Comparison of ENCODE assay signal across 12 cellular contexts in the genomic region with DNA sequence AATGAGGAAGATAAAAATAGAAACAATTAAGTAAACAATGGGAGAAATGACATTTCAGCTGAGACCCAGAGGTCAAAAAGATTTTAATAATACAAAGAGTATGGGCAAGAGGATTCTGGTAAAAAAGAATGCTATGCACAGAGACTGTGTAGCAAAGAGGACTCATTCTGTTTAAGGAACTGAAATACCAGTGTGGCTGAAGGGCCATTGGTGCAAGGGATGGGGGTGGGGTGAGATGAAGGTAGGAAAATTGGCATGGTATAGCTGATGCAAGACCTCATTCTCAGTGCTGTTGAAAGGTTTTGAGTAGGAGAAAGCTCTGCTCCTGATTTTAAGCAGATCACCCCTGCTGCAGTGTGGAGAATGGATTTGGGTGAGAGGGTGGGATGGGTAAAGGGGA. TPM values are rescaled to one million over a fixed set of nuclear protein-coding genes. Genes with fewer than 3 reads are reported as not detected.
DNase-seq lines count a peak whose midpoint lies in the region; ATAC-seq and TF ChIP-seq lines count a peak whose summit lies in the region.
"Had no signal": no experiment of that assay in that cellular context is flagged by ENCODE, and none has a peak within 500 bp of the region (broad histone marks: within the 10 kb centered on the region; RNA-seq: fewer than 3 reads in every experiment).

No MANE protein-coding gene starts in this region.

- ATAC-seq in heart left ventricle, result peak; percentile 16 to 63 (median 45)
- ATAC-seq in HG02759 (IDR thresholded peaks at IDR 0.05; ENCODE audit: unreplicated experiment), result peak; percentile 98
- no peak for ATAC-seq in IMR-90 (ENCODE audit: low read depth)
- ATAC-seq in stimulated activated naive CD8-positive, alpha-beta T cell treated with anti-CD3 and anti-CD28 coated beads, Interleukin-15, amount 100 ng/mL, for 72 hours, result peak; percentile 78
- ATAC-seq: pancreas had no signal

- peaks cover 49 to 58% of the 10 kb centered on the region in 2 experiments for H3K79me1 ChIP-seq in IMR-90 (ENCODE audit: low read depth in 1 of 2, low read length in 2 of 2)

- POLR2A ChIA-PET in IMR-90 (lab: Charles Lee; ENCODE audit: unreplicated experiment), result no interaction called here

- BruUV-seq in IMR-90 (replicated peaks; lab: Mats Ljungman, UMichigan), result no TSS peak

- TF ChIP-seq RAD21 in IMR-90 (IDR thresholded peaks at IDR 0.05; ENCODE audit: low read length), result no peak

- CTCF ChIA-PET in IMR-90 (lab: Yijun Ruan, JAX), result no interaction called here

- peaks cover 27% of the 10 kb centered on the region for H3K4me1 Mint-ChIP-seq in stimulated activated naive CD8-positive, alpha-beta T cell treated with anti-CD3 and anti-CD28 coated beads, Interleukin-15, amount 100 ng/mL, for 72 hours

- no peak overlapping the region for H4K8ac ChIP-seq in IMR-90 (ENCODE audit: low read depth in 2 of 2, low read length in 2 of 2)

- DNase-seq in heart left ventricle (no peak), left ventricle myocardium inferior (no peak), IMR-90 (no peak), head of caudate nucleus (no peak), G401 (ENCODE audit: low spot score) (no peak)
- peak in 1 of 2 donors; percentile 48 for DNase-seq in stimulated activated naive CD8-positive, alpha-beta T cell treated with anti-CD3 and anti-CD28 coated beads, Interleukin-15, amount 100 ng/mL, for 72 hours
- no peak for DNase-seq in activated T-cell treated with anti-CD3 and anti-CD28 coated beads, Interleukin-2, amount 50 U/mL, for 48 hours
- DNase-seq: activated CD4-positive, alpha-beta T cell treated with anti-CD3 and anti-CD28 coated beads, Interleukin-2, amount 10 ng/mL, durations not matched to agents 24 days and 14 days; NCI-H526 treated with DMSO at 0.1 percent for 48 hours; pancreas had no signal

- no peak overlapping the region for H3K14ac ChIP-seq in IMR-90 (replicated peaks; ENCODE audit: low read depth, low read length)

- no peak overlapping the region for H3K4me3 Mint-ChIP-seq in stimulated activated naive CD8-positive, alpha-beta T cell treated with anti-CD3 and anti-CD28 coated beads, Interleukin-15, amount 100 ng/mL, for 72 hours
- H3K4me3 Mint-ChIP-seq: activated CD4-positive, alpha-beta T cell treated with anti-CD3 and anti-CD28 coated beads, Interleukin-2, amount 10 ng/mL, durations not matched to agents 24 days and 14 days had no signal

- H3K18ac ChIP-seq in IMR-90 (ENCODE audit: low read depth, low read length), result no peak overlapping the region

- intact Hi-C loops in heart left ventricle (cut with DNase I) (loop anchor here in 1 of 10 donors (10.0 kb wide), 1 partner anchor 53 kb away; no protein-coding TSS in a partner anchor), left ventricle myocardium inferior (cut with micrococcal nuclease) (no loop called here), IMR-90 (cut with micrococcal nuclease) (loop anchor here (5.0 kb wide), 1 partner anchor 90 kb away; no protein-coding TSS in a partner anchor), head of caudate nucleus (cut with DNase I) (no loop called here)

- no peak overlapping the region for H3K56ac ChIP-seq in IMR-90 (ENCODE audit: extremely low read depth, insufficient read depth, low read length)

- peaks cover 38% of the 10 kb centered on the region for H4K20me1 ChIP-seq in IMR-90 (ENCODE audit: insufficient read depth, low read length)

- H3K23ac ChIP-seq in IMR-90 (ENCODE audit: low read depth, low read length), result 0 out of 2 replicates have a peak overlapping the region, but pooled peaks have one; percentile 48

- H3K9me3 Mint-ChIP-seq in stimulated activated naive CD8-positive, alpha-beta T cell treated with anti-CD3 and anti-CD28 coated beads, Interleukin-15, amount 100 ng/mL, for 72 hours, result peaks cover 8 to 9% of the 10 kb centered on the region in 2 donors

- no peak overlapping the region for H2AK9ac ChIP-seq in IMR-90 (replicated peaks; ENCODE audit: low read depth, low read length, poor library complexity)

- no peak overlapping the region for H3K27ac Mint-ChIP-seq in stimulated activated naive CD8-positive, alpha-beta T cell treated with anti-CD3 and anti-CD28 coated beads, Interleukin-15, amount 100 ng/mL, for 72 hours
- H3K27ac Mint-ChIP-seq: activated CD4-positive, alpha-beta T cell treated with anti-CD3 and anti-CD28 coated beads, Interleukin-2, amount 10 ng/mL, durations not matched to agents 24 days and 14 days had no signal

- H2BK5ac ChIP-seq in IMR-90 (ENCODE audit: low read depth, low read length, poor library complexity, severe bottlenecking), result no peak overlapping the region

- no peak overlapping the region for H2AFZ ChIP-seq in IMR-90 (replicated peaks; ENCODE audit: low read length, poor library complexity)

- no peak overlapping the region for H4K5ac ChIP-seq in IMR-90 (ENCODE audit: low read depth, low read length)

- no peak overlapping the region for H3K4me2 ChIP-seq in IMR-90 (ENCODE audit: low read depth, low read length)

- no peak overlapping the region for H2BK120ac ChIP-seq in IMR-90 (ENCODE audit: low read depth, low read length)

- no peak for TF ChIP-seq POLR2A in heart left ventricle (IDR thresholded peaks at IDR 0.05)
- TF ChIP-seq POLR2A in IMR-90 (IDR thresholded peaks at IDR 0.05; ENCODE audit: low read depth, low read length), result no peak

- dilution Hi-C loops in IMR-90 (cut with HindIII; ENCODE audit: low sequenced_read_pairs, unreplicated experiment), result no loop called here

- no peak overlapping the region for H2AK5ac ChIP-seq in IMR-90 (ENCODE audit: low read depth, low read length)

- no peak overlapping the region for H2BK15ac ChIP-seq in IMR-90 (ENCODE audit: low read depth, low read length)

- H3K9ac ChIP-seq in IMR-90 (ENCODE audit: low read depth, low read length), result no peak overlapping the region

- H3K27ac ChIP-seq in heart left ventricle, result no peak overlapping the region
- no peak overlapping the region for H3K27ac ChIP-seq in left ventricle myocardium inferior (replicated peaks)
- no peak overlapping the region for H3K27ac ChIP-seq in IMR-90 (ENCODE audit: insufficient read depth, low read length)
- H3K27ac ChIP-seq: pancreas had no signal

- no peak overlapping the region for H2BK20ac ChIP-seq in IMR-90 (ENCODE audit: low read depth, low read length)

- H3K9me3 ChIP-seq in heart left ventricle (peaks cover 0 to 15% (median 3%) of the 10 kb centered on the region in 12 donors), left ventricle myocardium inferior (replicated peaks) (peaks cover 16% of the 10 kb centered on the region), IMR-90 (ENCODE audit: control insufficient read depth, insufficient read depth, low read length) (peaks cover 3% of the 10 kb centered on the region; the same call in 1 of the 2 replicates)
- H3K9me3 ChIP-seq: HAP-1, pancreas had no signal

- H3K9me1 ChIP-seq in IMR-90 (ENCODE audit: insufficient read depth, low read length), result peaks cover 11% of the 10 kb centered on the region

- H3K4ac ChIP-seq in IMR-90 (ENCODE audit: low read depth, low read length), result 0 out of 2 replicates have a peak overlapping the region, but pooled peaks have one; percentile 10

- in situ Hi-C loops in IMR-90 (cut with MboI; ENCODE audit: low sequenced_read_pairs) (no loop called here), G401 (cut with HindIII; ENCODE audit: low sequenced_read_pairs) (no loop called here)

- H3K4me1 ChIP-seq in heart left ventricle (peaks cover 0 to 28% (median 15%) of the 10 kb centered on the region in 12 donors), left ventricle myocardium inferior (peaks cover 22% of the 10 kb centered on the region), IMR-90 (ENCODE audit: control insufficient read depth, insufficient read depth, low read length) (peaks cover 5% of the 10 kb centered on the region)
- H3K4me1 ChIP-seq: HAP-1 had no signal

- no peak overlapping the region; the same call in 1 of the 2 replicates for H4K91ac ChIP-seq in IMR-90 (ENCODE audit: insufficient read depth, low read depth, low read length)

- no peaks in the 10 kb centered on the region for H3K27me3 Mint-ChIP-seq in stimulated activated naive CD8-positive, alpha-beta T cell treated with anti-CD3 and anti-CD28 coated beads, Interleukin-15, amount 100 ng/mL, for 72 hours
- H3K27me3 Mint-ChIP-seq: activated CD4-positive, alpha-beta T cell treated with anti-CD3 and anti-CD28 coated beads, Interleukin-2, amount 10 ng/mL, durations not matched to agents 24 days and 14 days had no signal

- H3K27me3 ChIP-seq in heart left ventricle (no peaks in the 10 kb centered on the region), left ventricle myocardium inferior (ENCODE audit: low read depth) (no peaks in the 10 kb centered on the region), IMR-90 (ENCODE audit: control insufficient read depth, insufficient read depth, low read length) (no peaks in the 10 kb centered on the region)
- H3K27me3 ChIP-seq: pancreas had no signal

- TF ChIP-seq CTCF in heart left ventricle (IDR thresholded peaks at IDR 0.05) (no peak), left ventricle myocardium inferior (IDR thresholded peaks at IDR 0.05; ENCODE audit: borderline replicate concordance) (no peak), IMR-90 (conservative IDR thresholded peaks at IDR 0.05; ENCODE audit: low read depth, low read length) (no peak)

- H3K36me3 ChIP-seq in heart left ventricle, result no peaks in the 10 kb centered on the region
- H3K36me3 ChIP-seq in left ventricle myocardium inferior, result no peaks in the 10 kb centered on the region
- H3K36me3 ChIP-seq in IMR-90 (ENCODE audit: control insufficient read depth, insufficient read depth, low read length), result no peaks in the 10 kb centered on the region
- H3K36me3 ChIP-seq: HAP-1, pancreas had no signal

- no peak overlapping the region for H3K4me3 ChIP-seq in heart left ventricle
- H3K4me3 ChIP-seq in left ventricle myocardium inferior, result no peak overlapping the region
- H3K4me3 ChIP-seq in IMR-90 (ENCODE audit: insufficient read depth, low read depth, low read length), result no peak overlapping the region
- H3K4me3 ChIP-seq: HAP-1, pancreas had no signal

TF ChIP-seq in IMR-90, 13 proteins besides CTCF, POLR2A, EP300 and RAD21 (continues in another document):
- TF ChIP-seq CHD1 (IDR thresholded peaks at IDR 0.05; ENCODE audit: low read depth, low read length) (no peak), MAZ (IDR thresholded peaks at IDR 0.05; ENCODE audit: borderline replicate concordance, low read depth, low read length) (no peak), RFX5 (IDR thresholded peaks at IDR 0.05; ENCODE audit: low read depth, low read length) (no peak)

RNA-seq across cellular contexts. Expression of gene GALNT1, which starts 10.8 kb away (rescaled TPM):
- total RNA-seq in heart left ventricle (10 to 100 TPM; 26.9 to 69.0 (median 43.0) TPM), left ventricle myocardium inferior (47.8 TPM), IMR-90 (2012; rRNA removed) (43.9 and 67.5 TPM in 2 replicates)
- polyA plus RNA-seq in heart left ventricle (10 to 100 TPM in 1 of 2 donors, 1 to 10 TPM in 1; 9.6 to 37.7 TPM), IMR-90 (2012; rRNA removed) (21.9 and 24.9 TPM in 2 replicates)
- polyA plus RNA-seq in IMR-90 (2012; cell fraction: cytosol; rRNA removed), result 2.5 and 5.3 TPM in 2 replicates
- polyA plus RNA-seq in IMR-90 (2012; cell fraction: nucleus; rRNA removed; ENCODE audit: low replicate concordance), result 0.63 and 7.9 TPM in 2 replicates
- total RNA-seq in G401 (2014; rRNA removed; shearing (Covaris generic)), result 192 and 279 TPM in 2 replicates
